16 cellular contexts compared by ENCODE assay signal in the genomic region with DNA sequence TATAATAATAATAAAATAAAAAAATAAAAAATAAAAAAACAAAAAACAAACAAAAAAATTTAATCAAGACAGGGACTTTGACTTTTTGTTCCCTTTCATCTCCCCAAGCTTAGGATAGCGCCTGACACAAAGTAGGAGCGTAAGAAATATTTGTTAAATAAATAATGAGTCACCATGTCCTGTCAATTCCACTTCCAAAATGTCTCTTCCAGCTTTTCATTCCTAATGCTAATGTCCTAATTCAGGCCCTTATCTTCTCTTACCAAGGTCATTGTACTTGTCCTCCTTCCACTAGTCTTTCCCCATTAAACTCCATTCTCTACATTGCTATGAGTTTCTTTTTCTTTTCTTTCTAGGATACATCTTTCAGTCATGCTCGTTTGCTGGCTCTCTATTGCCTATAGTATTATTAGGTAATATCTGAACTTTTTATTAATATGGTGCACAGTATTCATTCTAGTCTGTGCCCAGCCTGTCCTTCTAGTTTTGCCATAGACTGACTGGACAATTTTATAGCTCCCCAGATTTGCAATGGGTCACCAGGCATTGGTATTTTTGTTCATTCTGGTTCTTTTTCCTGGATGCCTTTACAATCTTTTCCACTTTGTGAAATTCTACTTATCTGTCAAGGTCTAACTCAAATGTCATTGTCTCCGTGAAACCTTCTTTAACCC. TPM values are rescaled to one million over a fixed set of nuclear protein-coding genes. Genes with fewer than 3 reads are reported as not detected.
A peak's percentile ranks its signal among the peaks of the same experiment; 100 is the strongest.
DNase-seq lines count a peak whose midpoint lies in the region; ATAC-seq, FAIRE-seq and TF ChIP-seq lines count a peak whose summit lies in the region.
"Had no signal": no experiment of that assay in that cellular context is flagged by ENCODE, and none has a peak within 500 bp of the region (broad histone marks: within the 10 kb centered on the region; RNA-seq: fewer than 3 reads in every experiment).

No MANE protein-coding gene starts in this region.

- no peak for TF ChIP-seq POLR2A in HepG2 (IDR thresholded peaks at IDR 0.05; ENCODE audit: insufficient read depth in 1 of 2, low read depth in 2 of 2, low read length in 2 of 2)

- H4K20me1 ChIP-seq in HepG2 (ENCODE audit: insufficient read depth, low read length): no peaks in the 10 kb centered on the region
- H4K20me1 ChIP-seq: BLaER1 had no signal

- in situ Hi-C loops in HepG2 (cut with HindIII; ENCODE audit: extremely low pct_ligation_motif_present, low pct_unique_long_range_greater_than_20kb): no loop called here
- in situ Hi-C loops in G401 (cut with HindIII; ENCODE audit: low sequenced_read_pairs): no loop called here

- H3K27me3 Mint-ChIP-seq in Calu3 (ENCODE audit: unreplicated experiment): no peaks in the 10 kb centered on the region
- H3K27me3 Mint-ChIP-seq: activated CD4-positive, alpha-beta T cell treated with anti-CD3 and anti-CD28 coated beads for 36 hours; naive thymus-derived CD8-positive, alpha-beta T cell had no signal

- H2AFZ ChIP-seq in HepG2 (ENCODE audit: low read length): no peak overlapping the region

- no peaks in the 10 kb centered on the region for H3K27me3 ChIP-seq in HepG2 (ENCODE audit: control insufficient read depth in 1 of 2, insufficient read depth in 2 of 2, low read length in 2 of 2)
- H3K27me3 ChIP-seq: BLaER1 had no signal

- ATAC-seq in Right ventricle myocardium inferior (peak; percentile 42), HepG2 (peak; percentile 56)
- ATAC-seq: activated CD4-positive, alpha-beta T cell treated with anti-CD3 and anti-CD28 coated beads for 36 hours; naive thymus-derived CD8-positive, alpha-beta T cell had no signal

- no peak overlapping the region for H3K9ac ChIP-seq in HepG2 (ENCODE audit: insufficient read depth, low read depth, low read length)
- H3K9ac ChIP-seq: BLaER1 had no signal

- no peaks in the 10 kb centered on the region for H3K79me2 ChIP-seq in HepG2 (ENCODE audit: insufficient read depth, low read length)

- H3K36me3 Mint-ChIP-seq in Calu3 (ENCODE audit: insufficient read depth, unreplicated experiment): no peaks in the 10 kb centered on the region

- no peaks in the 10 kb centered on the region for H3K9me3 Mint-ChIP-seq in Calu3 (ENCODE audit: low read depth, unreplicated experiment)

- H3K4me1 ChIP-seq in HepG2 (ENCODE audit: insufficient read depth, low read length): peaks cover 15% of the 10 kb centered on the region
- H3K4me1 ChIP-seq: BLaER1, prostate gland had no signal

- DNase-seq in Right ventricle myocardium inferior (ENCODE audit: missing footprints): no peak
- DNase-seq in cardiac septum (ENCODE audit: low spot score): no peak
- peak; percentile 31 for DNase-seq in fibroblast of pulmonary artery (ENCODE audit: low read depth)
- DNase-seq in HepG2 (ENCODE audit: low spot score): peak; percentile 59
- DNase-seq in Calu3: no peak
- DNase-seq in SW 1271 (lab: John Stamatoyannopoulos, UW): no peak
- no peak for DNase-seq in G401 (ENCODE audit: low spot score)
- DNase-seq in activated T-cell treated with anti-CD3 and anti-CD28 coated beads, Interleukin-2, amount 50 U/mL, for 48 hours: no peak
- DNase-seq: amniotic stem cell, DMS 273 treated with DMSO at 0.1 percent for 48 hours, NCI-H774 had no signal

- intact Hi-C loops in Right ventricle myocardium inferior (cut with DNase I) (loop anchor here (5.0 kb wide), 1 partner anchor 223 kb away; no protein-coding TSS in a partner anchor), cardiac septum (cut with DNase I) (no loop called here), HepG2 (cut with micrococcal nuclease; ENCODE audit: unreplicated experiment) (no loop called here), Calu3 (cut with micrococcal nuclease; ENCODE audit: unreplicated experiment) (loop anchor here (1.0 to 10.0 kb wide), 3 partner anchors 74 to 315 kb away; no protein-coding TSS in a partner anchor)

- no peaks in the 10 kb centered on the region for H3K36me3 ChIP-seq in HepG2 (replicated peaks in 1 of 2; ENCODE audit: control insufficient read depth in 1 of 2, insufficient read depth in 2 of 2, low read length in 2 of 2)
- H3K36me3 ChIP-seq: BLaER1, prostate gland had no signal

- no peak overlapping the region for H3K4me3 ChIP-seq in fibroblast of pulmonary artery (replicated peaks; ENCODE audit: low read depth, low read length)
- H3K4me3 ChIP-seq in HepG2 (replicated peaks in 1 of 3; ENCODE audit: insufficient read depth in 1 of 3, low read depth in 2 of 3, low read length in 3 of 3): no peak overlapping the region
- H3K4me3 ChIP-seq: BLaER1, prostate gland, SK-N-MC had no signal

- peaks cover 9% of the 10 kb centered on the region for H3K4me1 Mint-ChIP-seq in Calu3 (ENCODE audit: low read depth, unreplicated experiment)
- H3K4me1 Mint-ChIP-seq: activated CD4-positive, alpha-beta T cell treated with anti-CD3 and anti-CD28 coated beads for 36 hours; naive thymus-derived CD8-positive, alpha-beta T cell had no signal

- no peak overlapping the region for H3K27ac Mint-ChIP-seq in Calu3 (ENCODE audit: unreplicated experiment)
- H3K27ac Mint-ChIP-seq: activated CD4-positive, alpha-beta T cell treated with anti-CD3 and anti-CD28 coated beads for 36 hours; naive thymus-derived CD8-positive, alpha-beta T cell had no signal

- no peak for TF ChIP-seq RAD21 in HepG2 (CRISPR knock-in tag; IDR thresholded peaks at IDR 0.05)

- H3K9me3 ChIP-seq in HepG2 (ENCODE audit: low read length): no peaks in the 10 kb centered on the region
- H3K9me3 ChIP-seq: BLaER1, prostate gland had no signal

- H3K4me2 ChIP-seq in HepG2 (ENCODE audit: low read depth, low read length): 0 out of 2 replicates have a peak overlapping the region, but pooled peaks have one; percentile 5
- H3K4me2 ChIP-seq: BLaER1 had no signal

- H3K4me3 Mint-ChIP-seq in Calu3 (ENCODE audit: low read depth, unreplicated experiment): no peak overlapping the region
- H3K4me3 Mint-ChIP-seq: activated CD4-positive, alpha-beta T cell treated with anti-CD3 and anti-CD28 coated beads for 36 hours; naive thymus-derived CD8-positive, alpha-beta T cell had no signal

- POLR2A ChIA-PET in HepG2 (lab: Yijun Ruan, JAX): interaction anchor here (1.0 to 1.4 kb wide), 2 partner anchors 11 to 105 kb away, joined by 3 to 6 read pairs; partner anchors contain the start of genes DNAJB4 and NEXN

- 38% methylated on average over 4 of the region's 4 CpGs for WGBS in HepG2 (ENCODE audit: low lambda C conversion rate)

- BruUV-seq in HepG2 (replicated peaks; lab: Mats Ljungman, UMichigan) (no TSS peak), Calu3 (replicated peaks; lab: Mats Ljungman, UMichigan) (no TSS peak)

- TF ChIP-seq CTCF in fibroblast of pulmonary artery (IDR thresholded peaks at IDR 0.05; ENCODE audit: low read length, missing control alignments) (no peak), HepG2 (CRISPR knock-in tag; IDR thresholded peaks at IDR 0.05) (no peak), Calu3 (IDR thresholded peaks at IDR 0.05; ENCODE audit: unreplicated experiment) (no peak)

- CTCF ChIA-PET in HepG2 (lab: Yijun Ruan, JAX; ENCODE audit: low intra/inter-chr PET ratio, low total read pairs): interaction anchor here (1.5 kb wide), 1 partner anchor 75 kb away, joined by 3 read pairs; no protein-coding TSS in a partner anchor
- CTCF ChIA-PET in Calu3 (lab: Charles Lee): interaction anchor here (0.8 to 1.1 kb wide), 2 partner anchors 12 to 215 kb away, joined by 3 read pairs; no protein-coding TSS in a partner anchor

- no peak for FAIRE-seq in HepG2 (lab: Jason Lieb, UNC)

- TF ChIP-seq EP300 in HepG2 (IDR thresholded peaks at IDR 0.05; ENCODE audit: low read depth in 2 of 2, low read length in 2 of 2) (no peak), HepG2 (CRISPR knock-in tag; IDR thresholded peaks at IDR 0.05; ENCODE audit: borderline replicate concordance) (no peak)

- no peak overlapping the region for H3K27ac ChIP-seq in HepG2 (ENCODE audit: extremely low read length, insufficient read depth, low read length)
- H3K27ac ChIP-seq: BLaER1, prostate gland, SK-N-MC had no signal

TF ChIP-seq in HepG2, 621 proteins besides CTCF, POLR2A, EP300 and RAD21 (continues in another document):
- TF ChIP-seq RXRA (CRISPR knock-in tag; IDR thresholded peaks at IDR 0.05) (no peak), SAP130 (CRISPR knock-in tag; IDR thresholded peaks at IDR 0.05; ENCODE audit: low read depth) (peak; percentile 27; the same call in 1 of the 2 replicates), ZNF225 (CRISPR knock-in tag; IDR thresholded peaks at IDR 0.05) (no peak), ZNF20 (CRISPR knock-in tag; IDR thresholded peaks at IDR 0.05) (no peak), BRCA1 (CRISPR knock-in tag; IDR thresholded peaks at IDR 0.05) (no peak), ZKSCAN5 (CRISPR knock-in tag; IDR thresholded peaks at IDR 0.05) (no peak), ZNF652 (CRISPR knock-in tag; IDR thresholded peaks at IDR 0.05; ENCODE audit: borderline replicate concordance, low read depth) (no peak), ZNF761 (CRISPR knock-in tag; conservative IDR thresholded peaks at IDR 0.05) (no peak), FOSL1 (CRISPR knock-in tag; IDR thresholded peaks at IDR 0.05; ENCODE audit: borderline replicate concordance) (peak; percentile 46; the same call in 1 of the 2 replicates)

RNA-seq across cellular contexts. Expression of gene NEXN, which starts 11.4 kb away (rescaled TPM):
- total RNA-seq in Right ventricle myocardium inferior (365 TPM), cardiac septum (532 TPM), HepG2 (2016; rRNA removed; fragmentation: Illumina TruSeq; extraction: Trizol) (0.97 and 1.1 TPM in 2 replicates), Calu3 (2022) (1.9 and 2.0 TPM in 2 replicates)
- 0.35 and 0.40 TPM in 2 replicates for total RNA-seq in HepG2 (2016; cell fraction: cytosol; rRNA removed; fragmentation: Illumina TruSeq; extraction: Trizol; ENCODE audit: low read depth)
- total RNA-seq in HepG2 (2016; cell fraction: insoluble cytoplasmic fraction; rRNA removed; fragmentation: Illumina TruSeq; extraction: Trizol): 1.1 TPM in 2 replicates
- total RNA-seq in HepG2 (2016; cell fraction: membrane; rRNA removed; fragmentation: Illumina TruSeq; extraction: Trizol): 0.43 and 0.59 TPM in 2 replicates
- total RNA-seq in HepG2 (2016; cell fraction: nucleus; rRNA removed; fragmentation: Illumina TruSeq; extraction: Trizol): 0.78 and 0.97 TPM in 2 replicates
- 0.07 and 0.14 TPM in 2 replicates for polyA plus RNA-seq in HepG2 (2011; rRNA removed)
- polyA plus RNA-seq in HepG2 (2011; cell fraction: cytosol; rRNA removed): 0.03 and 0.05 TPM in 2 replicates
- polyA plus RNA-seq in HepG2 (2011; cell fraction: nucleus; rRNA removed): 0.19 and 0.42 TPM in 2 replicates
- 0.29 and 0.50 TPM in 2 replicates for polyA plus RNA-seq in HepG2 (2012)
- polyA plus RNA-seq in HepG2 (2016; cell fraction: cytosol; fragmentation: Illumina TruSeq; extraction: Trizol; ENCODE audit: low read depth): 0.18 and 0.24 TPM in 2 replicates
- polyA plus RNA-seq in HepG2 (2016; cell fraction: insoluble cytoplasmic fraction; fragmentation: Illumina TruSeq; extraction: Trizol; ENCODE audit: low read depth): 2.6 and 2.9 TPM in 2 replicates
- polyA plus RNA-seq in HepG2 (2016; cell fraction: membrane; fragmentation: Illumina TruSeq; extraction: Trizol; ENCODE audit: low read depth): 0.39 and 0.52 TPM in 2 replicates
- polyA plus RNA-seq in HepG2 (2016; cell fraction: nucleus; fragmentation: Illumina TruSeq; extraction: Trizol; ENCODE audit: insufficient read depth, low read depth): 3.0 and 5.3 TPM in 2 replicates
- polyA minus RNA-seq in HepG2 (2011; rRNA and poly(A)+ RNA removed; ENCODE audit: low replicate concordance): not detected in 2 replicates
- not detected in 2 replicates for polyA minus RNA-seq in HepG2 (2011; cell fraction: cytosol; rRNA and poly(A)+ RNA removed)
- polyA minus RNA-seq in HepG2 (2011; cell fraction: nucleus; rRNA and poly(A)+ RNA removed): 0.52 and 1.2 TPM in 2 replicates
- 2.5 and 3.3 TPM in 2 replicates for total RNA-seq in G401 (2014; rRNA removed; shearing (Covaris generic))

Comparison
In these comparisons a context has a peak if more than half of its experiments do, and no peak if none do; other contexts are left out.
1. intact Hi-C loops: an anchor here in Right ventricle myocardium inferior (5.0 kb wide) and Calu3 (1.0 to 10.0 kb wide); none called in cardiac septum and HepG2.
2. DNase-seq: peak in fibroblast of pulmonary artery (single experiment) and HepG2 (single experiment); none in Right ventricle myocardium inferior (single experiment), cardiac septum (single experiment), Calu3 (single experiment), SW 1271 (0 of 2), G401 (single experiment) and activated T-cell treated with anti-CD3 and anti-CD28 coated beads, Interleukin-2, amount 50 U/mL, for 48 hours (0 of 2).
3. RNA of gene NEXN, which starts 11.4 kb away (total RNA-seq): 532 TPM in cardiac septum (single experiment) and 365 TPM in Right ventricle myocardium inferior (single experiment); 2.5 to 3.3 TPM in G401, 1.9 to 2.0 TPM in Calu3 and 0.35 to 1.1 TPM in HepG2; every median in the first group is over 10 times any median in the second.